Comparison of ENCODE assay signal across 8 cellular contexts in genomic region chr11:64553554-64554201, GRCh38. TPM values are rescaled to one million over a fixed set of nuclear protein-coding genes. Genes with fewer than 3 reads are reported as not detected.
DNase-seq lines count a peak whose midpoint lies in the region; ATAC-seq, FAIRE-seq and TF ChIP-seq lines count a peak whose summit lies in the region.

No MANE protein-coding gene starts in this region.

- peak; percentile 52 for DNase-seq in A673 (ENCODE audit: low spot score)
- DNase-seq in GM12892 (ENCODE audit: insufficient read length) = peak; percentile 52
- DNase-seq in NT2/D1 (ENCODE audit: low read depth, low spot score) = peak; percentile 66
- DNase-seq in activated gamma-delta T cell treated with anti-CD3 and anti-CD28 coated beads, Interleukin-2, amount 50 U/mL, for 16 hours (ENCODE audit: low read depth) = peak; percentile 19
- peak; percentile 6 for DNase-seq in foreskin melanocyte
- DNase-seq in osteocyte (ENCODE audit: extremely low spot score, unreplicated experiment) = no peak
- DNase-seq in transverse colon = peak; percentile 59

- in situ Hi-C loops in transverse colon (cut with MboI; ENCODE audit: low pct_ligation_motif_present in 1 of 4, low pct_unique_long_range_greater_than_20kb in 1 of 4, low sequenced_read_pairs in 3 of 4) = no loop called here

- H3K4me3 ChIP-seq in A673 (ENCODE audit: low read depth, low read length, poor library complexity, severe bottlenecking) = no peak overlapping the region
- no peak overlapping the region for H3K4me3 ChIP-seq in NT2/D1 (ENCODE audit: insufficient read length, low read depth)
- no peak overlapping the region for H3K4me3 ChIP-seq in transverse colon

- no peak overlapping the region for H3K4me3 Mint-ChIP-seq in osteocyte (ENCODE audit: unreplicated experiment)

- H3K4me1 ChIP-seq in A673 (ENCODE audit: insufficient read depth, low read length, poor library complexity, severe bottlenecking) (no peaks in the 10 kb centered on the region), NT2/D1 (ENCODE audit: insufficient read depth, insufficient read length) (peaks cover 36% of the 10 kb centered on the region), transverse colon (peaks cover 7 to 24% (median 22%) of the 10 kb centered on the region in 4 donors)

- no TSS peak for BruUV-seq in A673 (replicated peaks; lab: Mats Ljungman, UMichigan)

- TF ChIP-seq POLR2A in GM12892 (IDR thresholded peaks at IDR 0.05; ENCODE audit: low read depth, low read length) = no peak
- no peak for TF ChIP-seq POLR2A in transverse colon (IDR thresholded peaks at IDR 0.05)

- no peak for TF ChIP-seq EP300 in transverse colon (IDR thresholded peaks at IDR 0.05; ENCODE audit: low read depth)

- H3K36me3 ChIP-seq in A673 (ENCODE audit: insufficient read depth, low read length, poor library complexity, severe bottlenecking) (no peaks in the 10 kb centered on the region), NT2/D1 (ENCODE audit: insufficient read depth, insufficient read length, low read length) (no peaks in the 10 kb centered on the region), transverse colon (no peaks in the 10 kb centered on the region)

- 20 to 46% methylated on average over 3 to 13 of the region's 13 CpGs for WGBS in transverse colon (ENCODE audit: low coverage in 1 of 2), 2 donors

- H3K27ac Mint-ChIP-seq in osteocyte (ENCODE audit: unreplicated experiment) = no peak overlapping the region

- peak; percentile 99 for TF ChIP-seq CTCF in A673 (conservative IDR thresholded peaks at IDR 0.05; ENCODE audit: low read depth, low read length)
- peak; percentile 92 for TF ChIP-seq CTCF in osteocyte (IDR thresholded peaks at IDR 0.05)
- TF ChIP-seq CTCF in transverse colon (IDR thresholded peaks at IDR 0.05) = peak; percentile 94 to 99 (median 97)

- intact Hi-C loops in A673 (cut with micrococcal nuclease; ENCODE audit: unreplicated experiment) = loop anchor here (1.0 kb wide), 2 partner anchors 96 to 100 kb away; no protein-coding TSS in a partner anchor
- intact Hi-C loops in transverse colon (cut with DNase I; ENCODE audit: low total_unique reads) = loop anchor here (1.0 kb wide), 1 partner anchor 100 kb away; no protein-coding TSS in a partner anchor

- H3K36me3 Mint-ChIP-seq in osteocyte (ENCODE audit: unreplicated experiment) = no peaks in the 10 kb centered on the region

- H3K27me3 ChIP-seq in A673 (replicated peaks; ENCODE audit: insufficient read depth, low read depth, low read length, poor library complexity) (no peaks in the 10 kb centered on the region), NT2/D1 (ENCODE audit: insufficient read depth, insufficient read length) (no peaks in the 10 kb centered on the region), transverse colon (no peaks in the 10 kb centered on the region)

- H3K9me3 ChIP-seq in A673 (ENCODE audit: low read depth, low read length, poor library complexity, severe bottlenecking) (no peaks in the 10 kb centered on the region), NT2/D1 (ENCODE audit: insufficient read depth, low read length) (no peaks in the 10 kb centered on the region), transverse colon (no peaks in the 10 kb centered on the region)

- peak overlapping the region; percentile 37 for H3K9ac ChIP-seq in NT2/D1 (ENCODE audit: insufficient read length, low read depth)

- CTCF ChIA-PET in A673 (lab: Charles Lee) = interaction anchor here (0.6 to 1.4 kb wide), 4 partner anchors 11 to 130 kb away, joined by 3 to 6 read pairs (median 4); no protein-coding TSS in a partner anchor

- no peak for ATAC-seq in GM19351 (IDR thresholded peaks at IDR 0.05; ENCODE audit: unreplicated experiment)

- peaks cover 7% of the 10 kb centered on the region for H3K4me1 Mint-ChIP-seq in osteocyte (ENCODE audit: unreplicated experiment)

- POLR2A ChIA-PET in A673 (lab: Charles Lee; ENCODE audit: low non-redundant PET) = no interaction called here

- peak; percentile 53 for FAIRE-seq in GM12892 (lab: Jason Lieb, UNC)

- peaks cover 7% of the 10 kb centered on the region for H3K9me3 Mint-ChIP-seq in osteocyte (ENCODE audit: unreplicated experiment)

- H3K27me3 Mint-ChIP-seq in osteocyte (ENCODE audit: unreplicated experiment) = peaks cover 21% of the 10 kb centered on the region

- H3K27ac ChIP-seq in A673 (ENCODE audit: low read depth, low read length, poor library complexity, severe bottlenecking) = no peak overlapping the region
- H3K27ac ChIP-seq in transverse colon = peak overlapping the region; percentile 31 to 72 (median 60)

RNA-seq across cellular contexts. Expression of gene SLC22A11, which starts 2.1 kb away (rescaled TPM):
- total RNA-seq in A673 (2021) (not detected in 2 replicates), osteocyte (not detected in 2 replicates), transverse colon (not detected)
- polyA plus RNA-seq in GM12892 (2012; ENCODE audit: missing spikeins) = not detected

RNA-seq across cellular contexts. Expression of gene SLC22A12, which starts 37.3 kb away (rescaled TPM):
- total RNA-seq in A673 (2021) = not detected in 2 replicates
- not detected for polyA plus RNA-seq in GM12892 (2012; ENCODE audit: missing spikeins)
- total RNA-seq in osteocyte = not detected in 2 replicates
- total RNA-seq in transverse colon = not detected
